In the genomic region with DNA sequence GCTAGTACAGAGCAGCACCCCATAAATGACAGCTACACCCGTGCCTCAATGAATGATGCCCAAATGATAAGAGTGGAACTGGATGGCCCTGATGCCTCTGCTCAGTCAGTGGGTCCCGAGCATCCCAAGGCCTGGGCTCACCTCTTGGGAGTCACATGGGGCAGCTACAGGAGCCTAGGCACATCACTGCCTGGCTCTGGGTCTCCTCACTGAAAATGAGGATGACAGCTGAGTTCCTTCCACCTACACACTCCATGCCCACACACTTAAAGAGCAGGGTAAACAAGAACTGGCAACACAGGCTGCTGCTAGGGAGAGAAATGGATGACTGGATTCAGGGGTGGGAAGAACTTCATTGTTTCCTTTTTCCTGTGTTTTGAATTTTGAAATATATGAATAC, we compare ENCODE assay signal across 28 cellular contexts.
"Had no signal": no experiment of that assay in that cellular context is flagged by ENCODE, and none has a peak within 500 bp of the region (broad histone marks: within the 10 kb centered on the region; RNA-seq: fewer than 3 reads in every experiment).

No MANE protein-coding gene starts in this region.

- H3K27me3 ChIP-seq: dorsolateral prefrontal cortex, gastrocnemius medialis, stomach, thyroid gland, upper lobe of left lung had no signal

- H3K9me3 Mint-ChIP-seq: activated CD4-positive, alpha-beta memory T cell treated with anti-CD3 and anti-CD28 coated beads for 36 hours; activated CD4-positive, alpha-beta T cell treated with anti-CD3 and anti-CD28 coated beads, Interleukin-2, amount 10 ng/mL, durations not matched to agents 24 days and 14 days; natural killer cell treated with Interleukin-12 subunit alpha and Interleukin-12 subunit beta and Interleukin-15 and Interleukin-18, amount 100 ng/mL, for 72 hours; stimulated activated naive B cell treated with anti-CD40 and anti-IgM and Interleukin-4, amounts not matched to agents 10 μg/mL and 1 μg/mL and 100 μg/mL, for 72 hours had no signal

- H3K36me3 Mint-ChIP-seq: activated CD4-positive, alpha-beta memory T cell treated with anti-CD3 and anti-CD28 coated beads for 36 hours had no signal

- H3K4me3 ChIP-seq: coronary artery, dorsolateral prefrontal cortex, gastrocnemius medialis, left ventricle myocardium inferior, lung, mucosa of descending colon, prostate gland, smooth muscle cell, stomach, thyroid gland, upper lobe of left lung had no signal

- H3K4me1 ChIP-seq: gastrocnemius medialis, left ventricle myocardium inferior, prostate gland, stomach, thyroid gland, upper lobe of left lung had no signal

- H3K4me1 Mint-ChIP-seq: activated CD4-positive, alpha-beta T cell treated with anti-CD3 and anti-CD28 coated beads, Interleukin-2, amount 10 ng/mL, durations not matched to agents 24 days and 14 days; stimulated activated naive B cell treated with anti-CD40 and anti-IgM and Interleukin-4, amounts not matched to agents 10 μg/mL and 1 μg/mL and 100 μg/mL, for 72 hours had no signal

- DNase-seq: activated CD4-positive, alpha-beta memory T cell treated with anti-CD3 and anti-CD28 coated beads for 36 hours; activated CD4-positive, alpha-beta T cell treated with anti-CD3 and anti-CD28 coated beads, Interleukin-2, amount 10 ng/mL, durations not matched to agents 24 days and 14 days; activated CD4-positive, CD25-positive, alpha-beta regulatory T cell treated with anti-CD3 and anti-CD28 coated beads, Interleukin-2, amount 50 U/mL, for 72 hours; activated CD8-positive, alpha-beta memory T cell treated with anti-CD3 and anti-CD28 coated beads, Interleukin-2, amount 50 U/mL, for 4 hours; activated gamma-delta T cell treated with Interleukin-2 at 50 U/mL for 16 hours; activated naive CD4-positive, alpha-beta T cell treated with anti-CD3 and anti-CD28 coated beads, Interleukin-2, amount 50 U/mL, for 16 hours; activated T-cell treated with anti-CD3 and anti-CD28 coated beads, Interleukin-2, amount 50 U/mL, for 1 hour; amniotic stem cell; brain microvascular endothelial cell; dorsolateral prefrontal cortex; effector memory CD4-positive, alpha-beta T cell; erythroblast; gastrocnemius medialis; glutamatergic neuron; left ventricle myocardium inferior; mucosa of descending colon; stimulated activated CD4-positive, alpha-beta T cell treated with anti-CD3 and anti-CD28 coated beads, Interleukin-1b, Interleukin-23, amount 100 ng/mL, for 48 hours; stimulated activated CD4-positive, alpha-beta T cell treated with anti-CD3 and anti-CD28 coated beads, Interleukin-4, amount 100 ng/mL, for 4 hours; stimulated activated CD8-positive, alpha-beta memory T cell treated with anti-CD3 and anti-CD28 coated beads, Interleukin-4, amount 100 ng/mL, for 48 hours; stimulated activated naive B cell treated with anti-CD40 and anti-IgM and Interleukin-4, amounts not matched to agents 10 μg/mL and 1 μg/mL and 100 μg/mL, for 72 hours; stomach; thyroid gland; upper lobe of left lung had no signal

- H3K9me3 ChIP-seq: gastrocnemius medialis, left ventricle myocardium inferior, mucosa of descending colon, prostate gland, stomach, thyroid gland, upper lobe of left lung had no signal

- H3K27ac ChIP-seq: brain microvascular endothelial cell, coronary artery, gastrocnemius medialis, left ventricle myocardium inferior, prostate gland, stomach, thyroid gland, upper lobe of left lung had no signal

- H3K36me3 ChIP-seq: brain microvascular endothelial cell, gastrocnemius medialis, left ventricle myocardium inferior, prostate gland, stomach, thyroid gland, upper lobe of left lung had no signal

- ATAC-seq: gastrocnemius medialis; mucosa of descending colon; natural killer cell treated with Interleukin-12 subunit alpha and Interleukin-12 subunit beta and Interleukin-15 and Interleukin-18, amount 100 ng/mL, for 72 hours; stimulated activated naive B cell treated with anti-CD40 and anti-IgM and Interleukin-4, amounts not matched to agents 10 μg/mL and 1 μg/mL and 100 μg/mL, for 72 hours had no signal

- H3K4me3 Mint-ChIP-seq: activated CD4-positive, alpha-beta memory T cell treated with anti-CD3 and anti-CD28 coated beads for 36 hours; activated CD4-positive, alpha-beta T cell treated with anti-CD3 and anti-CD28 coated beads, Interleukin-2, amount 10 ng/mL, durations not matched to agents 24 days and 14 days; natural killer cell treated with Interleukin-12 subunit alpha and Interleukin-12 subunit beta and Interleukin-15 and Interleukin-18, amount 100 ng/mL, for 72 hours; stimulated activated naive B cell treated with anti-CD40 and anti-IgM and Interleukin-4, amounts not matched to agents 10 μg/mL and 1 μg/mL and 100 μg/mL, for 72 hours had no signal

- H3K27ac Mint-ChIP-seq: activated CD4-positive, alpha-beta memory T cell treated with anti-CD3 and anti-CD28 coated beads for 36 hours; activated CD4-positive, alpha-beta T cell treated with anti-CD3 and anti-CD28 coated beads, Interleukin-2, amount 10 ng/mL, durations not matched to agents 24 days and 14 days; natural killer cell treated with Interleukin-12 subunit alpha and Interleukin-12 subunit beta and Interleukin-15 and Interleukin-18, amount 100 ng/mL, for 72 hours; stimulated activated naive B cell treated with anti-CD40 and anti-IgM and Interleukin-4, amounts not matched to agents 10 μg/mL and 1 μg/mL and 100 μg/mL, for 72 hours had no signal
